9 cellular contexts compared by ENCODE assay signal in genomic region chr15:99213187-99213811, GRCh38. TPM values are rescaled to one million over a fixed set of nuclear protein-coding genes. Genes with fewer than 3 reads are reported as not detected.
DNase-seq lines count a peak whose midpoint lies in the region; ATAC-seq and TF ChIP-seq lines count a peak whose summit lies in the region.
"Had no signal": no experiment of that assay in that cellular context is flagged by ENCODE, and none has a peak within 500 bp of the region (broad histone marks: within the 10 kb centered on the region; RNA-seq: fewer than 3 reads in every experiment).

No MANE protein-coding gene starts in this region.

- TF ChIP-seq POLR2A in lower leg skin (IDR thresholded peaks at IDR 0.05) = no peak

- no peaks in the 10 kb centered on the region for H3K27me3 Mint-ChIP-seq in activated CD4-positive, alpha-beta T cell treated with anti-CD3 and anti-CD28 coated beads, Interleukin-2, amount 10 ng/mL, durations not matched to agents 7 days and 5 days

- no peaks in the 10 kb centered on the region for H3K4me1 Mint-ChIP-seq in activated CD4-positive, alpha-beta T cell treated with anti-CD3 and anti-CD28 coated beads, Interleukin-2, amount 10 ng/mL, durations not matched to agents 7 days and 5 days

- no peak overlapping the region for H3K4me3 ChIP-seq in lower leg skin (ENCODE audit: low read depth, poor library complexity, severe bottlenecking)
- H3K4me3 ChIP-seq: BLaER1 had no signal

- 0% methylated on average over 1 of the region's 1 CpG for WGBS in lower leg skin, 2 donors

- POLR2A ChIA-PET in activated CD4-positive, alpha-beta T cell treated with anti-CD3 and anti-CD28 coated beads, Interleukin-2, amount 10 ng/mL, durations not matched to agents 7 days and 5 days (lab: Charles Lee) = interaction anchor here (1.0 kb wide), 1 partner anchor 108 kb away, joined by 3 read pairs; no protein-coding TSS in a partner anchor

- H3K27ac Mint-ChIP-seq in activated CD4-positive, alpha-beta T cell treated with anti-CD3 and anti-CD28 coated beads, Interleukin-2, amount 10 ng/mL, durations not matched to agents 7 days and 5 days = no peak overlapping the region

- intact Hi-C loops in lower leg skin (cut with DNase I; ENCODE audit: low total_unique reads) = loop anchor here (5.0 kb wide), 1 partner anchor 111 kb away; no protein-coding TSS in a partner anchor

- CTCF ChIA-PET in activated CD4-positive, alpha-beta T cell treated with anti-CD3 and anti-CD28 coated beads, Interleukin-2, amount 10 ng/mL, durations not matched to agents 7 days and 5 days (lab: Charles Lee) = interaction anchor here (0.7 to 2.1 kb wide), 2 partner anchors 11 to 705 kb away, joined by 5 to 6 read pairs; no protein-coding TSS in a partner anchor

- no peaks in the 10 kb centered on the region for H3K9me3 Mint-ChIP-seq in activated CD4-positive, alpha-beta T cell treated with anti-CD3 and anti-CD28 coated beads, Interleukin-2, amount 10 ng/mL, durations not matched to agents 7 days and 5 days

- TF ChIP-seq CTCF in lower leg skin (IDR thresholded peaks at IDR 0.05) = peak in 1 of 3 donors; percentile 73

- DNase-seq in DMS153 treated with DMSO at 0.1 percent for 48 hours (lab: John Stamatoyannopoulos, UW; ENCODE audit: unreplicated experiment) = peak; percentile 3
- no peak for DNase-seq in DMS153 (lab: John Stamatoyannopoulos, UW)
- peak; percentile 38 for DNase-seq in NCI-H2227 treated with DMSO at 0.1 percent for 48 hours (lab: John Stamatoyannopoulos, UW)
- DNase-seq in activated CD4-positive, alpha-beta T cell treated with anti-CD3 and anti-CD28 coated beads, Interleukin-2, amount 10 ng/mL, durations not matched to agents 7 days and 5 days = peak; percentile 71
- DNase-seq in dedifferentiated amniotic fluid mesenchymal stem cell (ENCODE audit: extremely low spot score) = peak; percentile 77
- DNase-seq in lower leg skin (ENCODE audit: low spot score in 2 of 2) = peak; percentile 69 to 95
- peak; percentile 30 to 57 (median 39) for DNase-seq in stimulated activated CD4-positive, alpha-beta T cell treated with anti-CD3 and anti-CD28 coated beads, TNF-alpha, amount 100 ng/mL, for 24 hours (ENCODE audit: low read depth in 3 of 3)

- no peaks in the 10 kb centered on the region for H3K36me3 Mint-ChIP-seq in activated CD4-positive, alpha-beta T cell treated with anti-CD3 and anti-CD28 coated beads, Interleukin-2, amount 10 ng/mL, durations not matched to agents 7 days and 5 days (ENCODE audit: low read depth)

- no peak overlapping the region for H3K4me3 Mint-ChIP-seq in activated CD4-positive, alpha-beta T cell treated with anti-CD3 and anti-CD28 coated beads, Interleukin-2, amount 10 ng/mL, durations not matched to agents 7 days and 5 days

- ATAC-seq in HG02884 (IDR thresholded peaks at IDR 0.05; ENCODE audit: unreplicated experiment) = peak; percentile 83

RNA-seq across cellular contexts. Expression of gene TTC23, which starts 36.1 kb away (rescaled TPM):
- 1 to 10 TPM; 1.6 to 3.1 TPM for total RNA-seq in activated CD4-positive, alpha-beta T cell treated with anti-CD3 and anti-CD28 coated beads, Interleukin-2, amount 10 ng/mL, durations not matched to agents 7 days and 5 days
- 10 to 100 TPM; 16.3 to 23.7 (median 20.0) TPM for total RNA-seq in lower leg skin

RNA-seq across cellular contexts. Expression of gene LRRC28, which starts 38.0 kb away (rescaled TPM):
- 10 to 100 TPM; 19.2 to 26.0 TPM for total RNA-seq in activated CD4-positive, alpha-beta T cell treated with anti-CD3 and anti-CD28 coated beads, Interleukin-2, amount 10 ng/mL, durations not matched to agents 7 days and 5 days
- total RNA-seq in lower leg skin = 10 to 100 TPM; 29.3 to 39.7 (median 34.8) TPM

Comparison
In these comparisons a context has a peak if more than half of its experiments do, and no peak if none do; other contexts are left out.
1. RNA of gene TTC23, which starts 36.1 kb away (total RNA-seq): 16.3 to 23.7 TPM in lower leg skin; 1.6 to 3.1 TPM in activated CD4-positive, alpha-beta T cell treated with anti-CD3 and anti-CD28 coated beads, Interleukin-2, amount 10 ng/mL, durations not matched to agents 7 days and 5 days; every median in the first group is over 4 times any median in the second.